In genomic region chr7:50068850-50069551, GRCh38 we compare ENCODE assay signal across 8 cellular contexts. TPM values are rescaled to one million over a fixed set of nuclear protein-coding genes. Genes with fewer than 3 reads are reported as not detected.
DNase-seq lines count a peak whose midpoint lies in the region; ATAC-seq and TF ChIP-seq lines count a peak whose summit lies in the region.

No MANE protein-coding gene starts in this region.

- TF ChIP-seq CTCF in mammary epithelial cell (conservative IDR thresholded peaks at IDR 0.05 in 1 of 2, IDR thresholded peaks at IDR 0.05 in 1 of 2; ENCODE audit: extremely low read depth in 1 of 2, insufficient read depth in 1 of 2, low read depth in 1 of 2, low read length in 2 of 2) (no peak), thoracic aorta (IDR thresholded peaks at IDR 0.05) (no peak)

- ATAC-seq in HG02973 (IDR thresholded peaks at IDR 0.05; ENCODE audit: unreplicated experiment) (peak; percentile 61), left lobe of liver (peak; percentile 78), thoracic aorta (ENCODE audit: insufficient number of reproducible peaks, low FRiP score, low read depth) (no peak)

- H2AFZ ChIP-seq in mammary epithelial cell (ENCODE audit: low read depth, low read length) = peak overlapping the region; percentile 81

- intact Hi-C loops in mammary epithelial cell (cut with micrococcal nuclease) = no loop called here

- dilution Hi-C loops in mammary epithelial cell (cut with HindIII; ENCODE audit: low sequenced_read_pairs) = no loop called here

- CTCF ChIA-PET in mammary epithelial cell (lab: Charles Lee; ENCODE audit: low non-redundant PET) = interaction anchor here (0.6 to 0.8 kb wide), 2 partner anchors 24 to 567 kb away, joined by 4 to 5 read pairs; no protein-coding TSS in a partner anchor

- in situ Hi-C loops in mammary epithelial cell (cut with MboI; ENCODE audit: low sequenced_read_pairs in 2 of 2) = no loop called here

- H3K4me3 ChIP-seq in mammary epithelial cell (replicated peaks in 1 of 3; ENCODE audit: insufficient read depth in 1 of 3, low read depth in 2 of 3, low read length in 3 of 3) (peak overlapping the region; percentile 27 to 44 (median 41)), thoracic aorta (peak overlapping the region; percentile 78)

- no peak overlapping the region for H3K27ac ChIP-seq in mammary epithelial cell (ENCODE audit: insufficient read depth, low read depth, low read length)
- H3K27ac ChIP-seq in thoracic aorta = peak overlapping the region; percentile 33 to 59

- peak overlapping the region; percentile 89 for H3K4me2 ChIP-seq in mammary epithelial cell (ENCODE audit: insufficient read depth, low read depth, low read length)

- no peaks in the 10 kb centered on the region for H3K79me2 ChIP-seq in mammary epithelial cell (ENCODE audit: insufficient read depth, low read length)

- BruUV-seq in mammary epithelial cell (replicated peaks; lab: Mats Ljungman, UMichigan) = no TSS peak

- H3K27me3 ChIP-seq in mammary epithelial cell (ENCODE audit: insufficient read depth, low read length) (no peaks in the 10 kb centered on the region), thoracic aorta (replicated peaks; ENCODE audit: insufficient read depth) (no peaks in the 10 kb centered on the region)

- H3K9ac ChIP-seq in mammary epithelial cell (ENCODE audit: insufficient read depth, low read length) = peak overlapping the region; percentile 6

- H3K9me3 ChIP-seq in mammary epithelial cell (replicated peaks; ENCODE audit: insufficient read depth, low read length) (no peaks in the 10 kb centered on the region), thoracic aorta (peaks cover 11% of the 10 kb centered on the region)

- WGBS in mammary epithelial cell (ENCODE audit: low coverage, missing lambda C conversion rate) = 0% methylated on average over 6 of the region's 6 CpGs

- no peaks in the 10 kb centered on the region for H4K20me1 ChIP-seq in mammary epithelial cell (ENCODE audit: insufficient read depth, low read length)

- H3K4me1 ChIP-seq in mammary epithelial cell (ENCODE audit: insufficient read depth, low read length) (peaks cover 11% of the 10 kb centered on the region), thoracic aorta (ENCODE audit: control insufficient read depth in 1 of 2, low read depth in 2 of 2) (peaks cover 14 to 18% of the 10 kb centered on the region in 2 donors)

- DNase-seq in stimulated activated CD4-positive, alpha-beta T cell treated with anti-CD3 and anti-CD28 coated beads, Interleukin-4, amount 100 ng/mL, for 24 hours = peak; percentile 23
- DNase-seq in stimulated activated CD4-positive, alpha-beta T cell treated with anti-CD3 and anti-CD28 coated beads, Interleukin-4, amount 100 ng/mL, for 1 hour = no peak
- peak; percentile 69 for DNase-seq in NCI-H774 (lab: John Stamatoyannopoulos, UW)
- DNase-seq in mammary epithelial cell = peak; percentile 75
- peak; percentile 49 for DNase-seq in left lobe of liver (ENCODE audit: low spot score)
- no peak for DNase-seq in thoracic aorta (ENCODE audit: low spot score)
- no peak for DNase-seq in activated effector memory CD4-positive, alpha-beta T cell treated with Interleukin-2 at 50 U/mL for 16 hours

- no peaks in the 10 kb centered on the region for H3K36me3 ChIP-seq in mammary epithelial cell (ENCODE audit: insufficient read depth, low read length)
- H3K36me3 ChIP-seq in thoracic aorta = no peaks in the 10 kb centered on the region

RNA-seq across cellular contexts. Expression of gene ZPBP, which starts 24.0 kb away (rescaled TPM):
- under 1 TPM in 1 of 2 donors, not detected in 1; 0.17 TPM for total RNA-seq in mammary epithelial cell
- not detected for polyA plus RNA-seq in mammary epithelial cell
- polyA minus RNA-seq in mammary epithelial cell = not detected
- total RNA-seq in left lobe of liver = not detected
- not detected for total RNA-seq in thoracic aorta

Comparison
In these comparisons a context has a peak if more than half of its experiments do, and no peak if none do; other contexts are left out.
1. DNase-seq: peak in stimulated activated CD4-positive, alpha-beta T cell treated with anti-CD3 and anti-CD28 coated beads, Interleukin-4, amount 100 ng/mL, for 24 hours (single experiment), NCI-H774 (single experiment), mammary epithelial cell (single experiment) and left lobe of liver (single experiment); none in stimulated activated CD4-positive, alpha-beta T cell treated with anti-CD3 and anti-CD28 coated beads, Interleukin-4, amount 100 ng/mL, for 1 hour (single experiment), thoracic aorta (single experiment) and activated effector memory CD4-positive, alpha-beta T cell treated with Interleukin-2 at 50 U/mL for 16 hours (single experiment).